ENCODE assay signal across 18 cellular contexts in genomic region chrX:3244203-3244743, GRCh38.
A peak's percentile ranks its signal among the peaks of the same experiment; 100 is the strongest.
DNase-seq lines count a peak whose midpoint lies in the region; ATAC-seq and TF ChIP-seq lines count a peak whose summit lies in the region.
"Had no signal": no experiment of that assay in that cellular context is flagged by ENCODE, and none has a peak within 500 bp of the region (broad histone marks: within the 10 kb centered on the region; RNA-seq: fewer than 3 reads in every experiment).

No MANE protein-coding gene starts in this region.

- H3K27ac Mint-ChIP-seq in dendritic cell treated with granulocyte-macrophage colony-stimulating factor and Interleukin-4, amounts not matched to agents 40 ng/mL and 50 ng/mL, for 4 days = peak overlapping the region; percentile 65
- peak overlapping the region; percentile 95 for H3K27ac Mint-ChIP-seq in mesothelial cell of epicardium
- H3K27ac Mint-ChIP-seq: activated naive CD8-positive, alpha-beta T cell treated with anti-CD3 and anti-CD28 coated beads, Interleukin-2, amount 10 ng/mL, durations not matched to agents 7 days and 5 days; CD4-positive, CD25-positive, alpha-beta regulatory T cell; naive thymus-derived CD8-positive, alpha-beta T cell; stimulated activated naive CD8-positive, alpha-beta T cell treated with anti-CD3 and anti-CD28 coated beads, Interleukin-15, Interleukin-2, amounts not matched to agents 100 ng/mL and 50 ng/mL, for 24 hours had no signal

- no peak for TF ChIP-seq CTCF in RWPE2 (IDR thresholded peaks at IDR 0.05; ENCODE audit: poor library complexity, severe bottlenecking)
- TF ChIP-seq CTCF in mesothelial cell of epicardium (IDR thresholded peaks at IDR 0.05; ENCODE audit: unreplicated experiment) = no peak

- H3K36me3 Mint-ChIP-seq in dendritic cell treated with granulocyte-macrophage colony-stimulating factor and Interleukin-4, amounts not matched to agents 40 ng/mL and 50 ng/mL, for 4 days (ENCODE audit: low read depth) = no peaks in the 10 kb centered on the region
- no peaks in the 10 kb centered on the region for H3K36me3 Mint-ChIP-seq in mesothelial cell of epicardium
- H3K36me3 Mint-ChIP-seq: activated naive CD8-positive, alpha-beta T cell treated with anti-CD3 and anti-CD28 coated beads, Interleukin-2, amount 10 ng/mL, durations not matched to agents 7 days and 5 days; CD4-positive, CD25-positive, alpha-beta regulatory T cell had no signal

- intact Hi-C loops in dendritic cell treated with granulocyte-macrophage colony-stimulating factor and Interleukin-4, amounts not matched to agents 40 ng/mL and 50 ng/mL, for 4 days (cut with micrococcal nuclease) = no loop called here

- peaks cover 12% of the 10 kb centered on the region for H3K4me1 Mint-ChIP-seq in dendritic cell treated with granulocyte-macrophage colony-stimulating factor and Interleukin-4, amounts not matched to agents 40 ng/mL and 50 ng/mL, for 4 days (ENCODE audit: low read depth)
- H3K4me1 Mint-ChIP-seq in mesothelial cell of epicardium = peaks cover 29% of the 10 kb centered on the region
- H3K4me1 Mint-ChIP-seq: activated naive CD8-positive, alpha-beta T cell treated with anti-CD3 and anti-CD28 coated beads, Interleukin-2, amount 10 ng/mL, durations not matched to agents 7 days and 5 days; CD4-positive, CD25-positive, alpha-beta regulatory T cell; naive thymus-derived CD8-positive, alpha-beta T cell had no signal

- H3K9me3 Mint-ChIP-seq in dendritic cell treated with granulocyte-macrophage colony-stimulating factor and Interleukin-4, amounts not matched to agents 40 ng/mL and 50 ng/mL, for 4 days = peaks cover under 1% of the 10 kb centered on the region
- peaks cover 11% of the 10 kb centered on the region for H3K9me3 Mint-ChIP-seq in mesothelial cell of epicardium
- H3K9me3 Mint-ChIP-seq: activated naive CD8-positive, alpha-beta T cell treated with anti-CD3 and anti-CD28 coated beads, Interleukin-2, amount 10 ng/mL, durations not matched to agents 7 days and 5 days; stimulated activated naive CD8-positive, alpha-beta T cell treated with anti-CD3 and anti-CD28 coated beads, Interleukin-15, Interleukin-2, amounts not matched to agents 100 ng/mL and 50 ng/mL, for 24 hours had no signal

- no peaks in the 10 kb centered on the region for H3K27me3 ChIP-seq in RWPE2 (ENCODE audit: insufficient read depth, poor library complexity, severe bottlenecking)

- H3K4me3 ChIP-seq in RWPE2 (ENCODE audit: severe bottlenecking) = no peak overlapping the region

- H3K27me3 Mint-ChIP-seq in dendritic cell treated with granulocyte-macrophage colony-stimulating factor and Interleukin-4, amounts not matched to agents 40 ng/mL and 50 ng/mL, for 4 days = peaks cover 7% of the 10 kb centered on the region
- H3K27me3 Mint-ChIP-seq in mesothelial cell of epicardium (ENCODE audit: low read depth) = peaks cover 4% of the 10 kb centered on the region
- H3K27me3 Mint-ChIP-seq: activated naive CD8-positive, alpha-beta T cell treated with anti-CD3 and anti-CD28 coated beads, Interleukin-2, amount 10 ng/mL, durations not matched to agents 7 days and 5 days; CD4-positive, CD25-positive, alpha-beta regulatory T cell; stimulated activated naive CD8-positive, alpha-beta T cell treated with anti-CD3 and anti-CD28 coated beads, Interleukin-15, Interleukin-2, amounts not matched to agents 100 ng/mL and 50 ng/mL, for 24 hours had no signal

- H3K36me3 ChIP-seq in RWPE2 (ENCODE audit: low read depth) = no peaks in the 10 kb centered on the region

- peak; percentile 75 for ATAC-seq in RWPE2 (ENCODE audit: low read depth)
- no peak for ATAC-seq in GM19328 (IDR thresholded peaks at IDR 0.05; ENCODE audit: unreplicated experiment)
- ATAC-seq: naive thymus-derived CD8-positive, alpha-beta T cell; right cardiac atrium had no signal

- H3K4me1 ChIP-seq in RWPE2 (ENCODE audit: insufficient read depth, poor library complexity, severe bottlenecking) = no peaks in the 10 kb centered on the region

- DNase-seq in Daoy (ENCODE audit: low read depth) (peak; percentile 51), RWPE2 (ENCODE audit: low spot score) (no peak), mesothelial cell of epicardium (ENCODE audit: low spot score in 2 of 2, unreplicated experiment in 2 of 2) (no peak), NCI-H526 (lab: John Stamatoyannopoulos, UW) (no peak), DMS 273 treated with DMSO at 0.1 percent for 48 hours (lab: John Stamatoyannopoulos, UW) (no peak), cerebellar cortex (ENCODE audit: low spot score) (no peak)
- DNase-seq: activated naive CD8-positive, alpha-beta T cell treated with anti-CD3 and anti-CD28 coated beads, Interleukin-2, amount 10 ng/mL, durations not matched to agents 7 days and 5 days; activated T-cell treated with anti-CD3 and anti-CD28 coated beads for 4 hours; CD4-positive, CD25-positive, alpha-beta regulatory T cell; glutamatergic neuron; left cardiac atrium; naive thymus-derived CD8-positive, alpha-beta T cell; NCI-H1092; NCI-H2227 treated with DMSO at 0.1 percent for 48 hours; right cardiac atrium had no signal

- H3K4me3 Mint-ChIP-seq in dendritic cell treated with granulocyte-macrophage colony-stimulating factor and Interleukin-4, amounts not matched to agents 40 ng/mL and 50 ng/mL, for 4 days = no peak overlapping the region
- H3K4me3 Mint-ChIP-seq in mesothelial cell of epicardium = peak overlapping the region; percentile 7
- H3K4me3 Mint-ChIP-seq: activated naive CD8-positive, alpha-beta T cell treated with anti-CD3 and anti-CD28 coated beads, Interleukin-2, amount 10 ng/mL, durations not matched to agents 7 days and 5 days; CD4-positive, CD25-positive, alpha-beta regulatory T cell; naive thymus-derived CD8-positive, alpha-beta T cell; stimulated activated naive CD8-positive, alpha-beta T cell treated with anti-CD3 and anti-CD28 coated beads, Interleukin-15, Interleukin-2, amounts not matched to agents 100 ng/mL and 50 ng/mL, for 24 hours had no signal

- H3K9me3 ChIP-seq in RWPE2 (ENCODE audit: severe bottlenecking) = no peaks in the 10 kb centered on the region

- H3K27ac ChIP-seq in RWPE2 (ENCODE audit: poor library complexity, severe bottlenecking) = no peak overlapping the region
